8 cellular contexts compared by ENCODE assay signal in genomic region chr20:45300961-45301360, GRCh38. TPM values are rescaled to one million over a fixed set of nuclear protein-coding genes. Genes with fewer than 3 reads are reported as not detected.
A peak's percentile ranks its signal among the peaks of the same experiment; 100 is the strongest.
DNase-seq lines count a peak whose midpoint lies in the region; ATAC-seq and TF ChIP-seq lines count a peak whose summit lies in the region.

No MANE protein-coding gene starts in this region.

- peak; percentile 6 for TF ChIP-seq CTCF in AG09319 (IDR thresholded peaks at IDR 0.05; ENCODE audit: low read depth, low read length)
- TF ChIP-seq CTCF in mammary epithelial cell (conservative IDR thresholded peaks at IDR 0.05 in 1 of 2, IDR thresholded peaks at IDR 0.05 in 1 of 2; ENCODE audit: extremely low read depth in 1 of 2, insufficient read depth in 1 of 2, low read depth in 1 of 2, low read length in 2 of 2), result peak; percentile 46 to 62
- TF ChIP-seq CTCF in smooth muscle cell (IDR thresholded peaks at IDR 0.05; ENCODE audit: borderline replicate concordance, insufficient read depth, poor library complexity, severe bottlenecking), result peak; percentile 24
- TF ChIP-seq CTCF in thyroid gland (IDR thresholded peaks at IDR 0.05), result peak in 1 of 6 experiments; percentile 20
- no peak for TF ChIP-seq CTCF in colonic mucosa (IDR thresholded peaks at IDR 0.05)

- in situ Hi-C loops in mammary epithelial cell (cut with MboI; ENCODE audit: low sequenced_read_pairs in 2 of 2), result no loop called here

- ATAC-seq in GM18498 (IDR thresholded peaks at IDR 0.05; ENCODE audit: unreplicated experiment), result peak; percentile 60

- H3F3A ChIP-seq in smooth muscle cell (ENCODE audit: low read depth), result no peaks in the 10 kb centered on the region

- H2AFZ ChIP-seq in mammary epithelial cell (ENCODE audit: low read depth, low read length), result no peak overlapping the region
- H2AFZ ChIP-seq in smooth muscle cell (ENCODE audit: low read depth), result no peak overlapping the region

- H3K9me3 ChIP-seq in mammary epithelial cell (replicated peaks; ENCODE audit: insufficient read depth, low read length) (no peaks in the 10 kb centered on the region), smooth muscle cell (replicated peaks; ENCODE audit: low read depth) (no peaks in the 10 kb centered on the region), thyroid gland (no peaks in the 10 kb centered on the region), colonic mucosa (no peaks in the 10 kb centered on the region)

- no peak overlapping the region for H3K27ac ChIP-seq in mammary epithelial cell (ENCODE audit: insufficient read depth, low read depth, low read length)
- no peak overlapping the region for H3K27ac ChIP-seq in smooth muscle cell (ENCODE audit: low read depth)
- no peak overlapping the region for H3K27ac ChIP-seq in thyroid gland
- H3K27ac ChIP-seq in colonic mucosa, result no peak overlapping the region

- intact Hi-C loops in mammary epithelial cell (cut with micrococcal nuclease), result no loop called here
- intact Hi-C loops in thyroid gland (cut with DNase I), result no loop called here
- intact Hi-C loops in colonic mucosa (cut with DNase I), result no loop called here

- CTCF ChIA-PET in mammary epithelial cell (lab: Charles Lee; ENCODE audit: low non-redundant PET), result interaction anchor here (0.6 to 0.7 kb wide), 2 partner anchors 22 to 63 kb away, joined by 10 to 15 read pairs; no protein-coding TSS in a partner anchor

- dilution Hi-C loops in mammary epithelial cell (cut with HindIII; ENCODE audit: low sequenced_read_pairs), result no loop called here

- H3K36me3 ChIP-seq in mammary epithelial cell (ENCODE audit: insufficient read depth, low read length) (no peaks in the 10 kb centered on the region), smooth muscle cell (ENCODE audit: low read depth) (no peaks in the 10 kb centered on the region), thyroid gland (no peaks in the 10 kb centered on the region), colonic mucosa (no peaks in the 10 kb centered on the region)

- WGBS in mammary epithelial cell (ENCODE audit: low coverage, missing lambda C conversion rate), result 54% methylated on average over 3 of the region's 4 CpGs
- WGBS in smooth muscle cell (ENCODE audit: low lambda C conversion rate), result 43% methylated on average over 4 of the region's 4 CpGs
- WGBS in thyroid gland, 2 donors, result 30% methylated on average over 3 of the region's 4 CpGs; no CpG with 5 or more reads in 1 of the 2 donors

- H4K20me1 ChIP-seq in mammary epithelial cell (ENCODE audit: insufficient read depth, low read length) (no peaks in the 10 kb centered on the region), smooth muscle cell (ENCODE audit: low read depth) (no peaks in the 10 kb centered on the region)

- H3K9ac ChIP-seq in mammary epithelial cell (ENCODE audit: insufficient read depth, low read length), result no peak overlapping the region
- H3K9ac ChIP-seq in smooth muscle cell (ENCODE audit: low read depth), result no peak overlapping the region
- no peak overlapping the region for H3K9ac ChIP-seq in colonic mucosa (ENCODE audit: low read depth in 2 of 2, low read length in 2 of 2)

- H3K27me3 ChIP-seq in mammary epithelial cell (ENCODE audit: insufficient read depth, low read length), result no peaks in the 10 kb centered on the region
- H3K27me3 ChIP-seq in smooth muscle cell (ENCODE audit: low read depth), result no peaks in the 10 kb centered on the region
- H3K27me3 ChIP-seq in thyroid gland, result no peaks in the 10 kb centered on the region
- no peaks in the 10 kb centered on the region for H3K27me3 ChIP-seq in colonic mucosa

- BruUV-seq in mammary epithelial cell (replicated peaks; lab: Mats Ljungman, UMichigan), result no TSS peak

- TF ChIP-seq POLR2A in thyroid gland (IDR thresholded peaks at IDR 0.05), result no peak

- no peaks in the 10 kb centered on the region for H3K4me1 ChIP-seq in mammary epithelial cell (ENCODE audit: insufficient read depth, low read length)
- no peaks in the 10 kb centered on the region for H3K4me1 ChIP-seq in smooth muscle cell (ENCODE audit: low read depth)
- no peaks in the 10 kb centered on the region for H3K4me1 ChIP-seq in thyroid gland
- no peaks in the 10 kb centered on the region for H3K4me1 ChIP-seq in colonic mucosa

- no peak for DNase-seq in AG09319 (ENCODE audit: extremely low read depth, low read depth)
- peak; percentile 25 for DNase-seq in NCI-H460 (ENCODE audit: extremely low read depth, low read depth)
- DNase-seq in mammary epithelial cell, result peak; percentile 13
- no peak for DNase-seq in smooth muscle cell (lab: John Stamatoyannopoulos, UW; ENCODE audit: unreplicated experiment)
- DNase-seq in thyroid gland, result no peak
- DNase-seq in NCI-H1048 (lab: John Stamatoyannopoulos, UW), result no peak
- no peak for DNase-seq in colonic mucosa

- H3K4me3 ChIP-seq in mammary epithelial cell (replicated peaks in 1 of 3; ENCODE audit: insufficient read depth in 1 of 3, low read depth in 2 of 3, low read length in 3 of 3), result no peak overlapping the region
- H3K4me3 ChIP-seq in smooth muscle cell, result no peak overlapping the region
- H3K4me3 ChIP-seq in thyroid gland (replicated peaks in 1 of 3), result no peak overlapping the region
- no peak overlapping the region for H3K4me3 ChIP-seq in colonic mucosa

- H3K79me2 ChIP-seq in mammary epithelial cell (ENCODE audit: insufficient read depth, low read length), result no peaks in the 10 kb centered on the region
- H3K79me2 ChIP-seq in smooth muscle cell (ENCODE audit: low read depth), result no peaks in the 10 kb centered on the region

- no peak overlapping the region for H3K4me2 ChIP-seq in mammary epithelial cell (ENCODE audit: insufficient read depth, low read depth, low read length)
- H3K4me2 ChIP-seq in smooth muscle cell, result no peak overlapping the region

RNA-seq across cellular contexts. Expression of gene RBPJL, which starts 5.7 kb away (rescaled TPM):
- total RNA-seq in NCI-H460 (2014; rRNA removed; shearing (Covaris generic)), result not detected in 2 replicates
- not detected in 2 replicates for polyA plus RNA-seq in NCI-H460 (2014; cell fraction: nucleus; rRNA removed)
- total RNA-seq in mammary epithelial cell (not detected), smooth muscle cell (not detected in 2 replicates), thyroid gland (not detected), colonic mucosa (under 1 TPM in 1 of 2 donors, not detected in 1; 0.74 TPM)
- polyA plus RNA-seq in mammary epithelial cell (not detected), smooth muscle cell (not detected in 2 replicates)
- polyA minus RNA-seq in mammary epithelial cell, result not detected

RNA-seq across cellular contexts. Expression of gene MATN4, which starts 7.1 kb away (rescaled TPM):
- total RNA-seq in NCI-H460 (2014; rRNA removed; shearing (Covaris generic)), result not detected in 2 replicates
- 0.17 TPM in 1 of 2 replicates, not detected in the other for polyA plus RNA-seq in NCI-H460 (2014; cell fraction: nucleus; rRNA removed)
- total RNA-seq in mammary epithelial cell (under 1 TPM in 1 of 2 donors, not detected in 1; 0.24 TPM), smooth muscle cell (not detected in 2 replicates), thyroid gland (1 to 10 TPM in 1 of 4 donors, not detected in 3; 1.2 TPM), colonic mucosa (under 1 TPM in 1 of 2 donors, not detected in 1; 0.47 TPM)
- polyA plus RNA-seq in mammary epithelial cell (0.06 TPM), smooth muscle cell (not detected in 2 replicates)
- polyA minus RNA-seq in mammary epithelial cell, result not detected

RNA-seq across cellular contexts. Expression of gene SLPI, which starts 46.6 kb away (rescaled TPM):
- total RNA-seq in NCI-H460 (2014; rRNA removed; shearing (Covaris generic)), result 38.4 and 43.0 TPM in 2 replicates
- polyA plus RNA-seq in NCI-H460 (2014; cell fraction: nucleus; rRNA removed), result 11.9 and 24.5 TPM in 2 replicates
- 100 to 1,000 TPM in 1 of 2 donors, 10 to 100 TPM in 1; 20.3 to 189 TPM for total RNA-seq in mammary epithelial cell
- polyA plus RNA-seq in mammary epithelial cell, result 266 TPM
- polyA minus RNA-seq in mammary epithelial cell, result 147 TPM
- 0.63 and 1.1 TPM in 2 replicates for total RNA-seq in smooth muscle cell
- polyA plus RNA-seq in smooth muscle cell, result 3.1 and 5.2 TPM in 2 replicates
- 10 to 100 TPM in 3 of 4 donors, 1 to 10 TPM in 1; 3.0 to 52.4 (median 39.6) TPM for total RNA-seq in thyroid gland
- total RNA-seq in colonic mucosa, result 100 to 1,000 TPM; 109 to 113 TPM

RNA-seq across cellular contexts. Expression of gene SDC4, which starts 47.3 kb away (rescaled TPM):
- total RNA-seq in NCI-H460 (2014; rRNA removed; shearing (Covaris generic)), result 12.7 and 14.7 TPM in 2 replicates
- polyA plus RNA-seq in NCI-H460 (2014; cell fraction: nucleus; rRNA removed), result 6.0 and 7.3 TPM in 2 replicates
- 100 to 1,000 TPM; 276 to 550 TPM for total RNA-seq in mammary epithelial cell
- polyA plus RNA-seq in mammary epithelial cell, result 135 TPM
- 326 TPM for polyA minus RNA-seq in mammary epithelial cell
- total RNA-seq in smooth muscle cell, result 70.7 and 78.1 TPM in 2 replicates
- 45.0 and 122 TPM in 2 replicates for polyA plus RNA-seq in smooth muscle cell
- total RNA-seq in thyroid gland, result 100 to 1,000 TPM in 1 of 4 donors, 10 to 100 TPM in 3; 35.5 to 101 (median 63.3) TPM
- 100 to 1,000 TPM in 1 of 2 donors, 10 to 100 TPM in 1; 70.9 to 146 TPM for total RNA-seq in colonic mucosa

Comparison
In these comparisons a context has a peak if more than half of its experiments do, and no peak if none do; other contexts are left out.
1. DNase-seq: peak in NCI-H460 (single experiment) and mammary epithelial cell (single experiment); none in AG09319 (single experiment), smooth muscle cell (single experiment), thyroid gland (0 of 2), NCI-H1048 (single experiment) and colonic mucosa (single experiment).